Comparison of ENCODE assay signal across 10 cellular contexts in genomic region chr16:56916571-56917403, GRCh38. TPM values are rescaled to one million over a fixed set of nuclear protein-coding genes. Genes with fewer than 3 reads are reported as not detected.
A peak's percentile ranks its signal among the peaks of the same experiment; 100 is the strongest.
DNase-seq lines count a peak whose midpoint lies in the region; ATAC-seq lines count a peak whose summit lies in the region.
"Had no signal": no experiment of that assay in that cellular context is flagged by ENCODE, and none has a peak within 500 bp of the region (broad histone marks: within the 10 kb centered on the region; RNA-seq: fewer than 3 reads in every experiment).

No MANE protein-coding gene starts in this region.

- CTCF ChIA-PET in activated CD4-positive, alpha-beta memory T cell treated with anti-CD3 and anti-CD28 coated beads for 36 hours (lab: Charles Lee): interaction anchor here (0.7 kb wide), 1 partner anchor 49 kb away, joined by 3 read pairs; no protein-coding TSS in a partner anchor

- ATAC-seq in HG02981 (IDR thresholded peaks at IDR 0.05; ENCODE audit: unreplicated experiment) (peak; percentile 76), naive B cell (ENCODE audit: low read depth in 2 of 2) (peak; percentile 83 to 84)

- intact Hi-C loops in activated CD4-positive, alpha-beta memory T cell treated with anti-CD3 and anti-CD28 coated beads for 36 hours (cut with micrococcal nuclease): loop anchor here (1.0 to 5.0 kb wide), 3 partner anchors 16 to 54 kb away; partner anchors contain the start of gene HERPUD1

- H3K9me3 Mint-ChIP-seq in activated CD4-positive, alpha-beta memory T cell treated with anti-CD3 and anti-CD28 coated beads for 36 hours: no peaks in the 10 kb centered on the region
- peaks cover 0 to 19% (median 2%) of the 10 kb centered on the region in 7 donors for H3K9me3 Mint-ChIP-seq in naive B cell

- POLR2A ChIA-PET in activated CD4-positive, alpha-beta memory T cell treated with anti-CD3 and anti-CD28 coated beads for 36 hours (lab: Charles Lee): interaction anchor here (6.2 kb wide), 1 partner anchor 14 kb away, joined by 54 read pairs; the partner anchor contains the start of gene HERPUD1

- no peaks in the 10 kb centered on the region for H3K27me3 Mint-ChIP-seq in activated CD4-positive, alpha-beta memory T cell treated with anti-CD3 and anti-CD28 coated beads for 36 hours
- H3K27me3 Mint-ChIP-seq in naive B cell: no peaks in the 10 kb centered on the region

- peaks cover 36% of the 10 kb centered on the region for H3K4me1 Mint-ChIP-seq in activated CD4-positive, alpha-beta memory T cell treated with anti-CD3 and anti-CD28 coated beads for 36 hours (ENCODE audit: low read depth)
- peaks cover 75 to 96% (median 93%) of the 10 kb centered on the region in 3 donors for H3K4me1 Mint-ChIP-seq in naive B cell

- peak overlapping the region; percentile 2 for H3K4me3 Mint-ChIP-seq in activated CD4-positive, alpha-beta memory T cell treated with anti-CD3 and anti-CD28 coated beads for 36 hours
- peak overlapping the region; percentile 58 to 93 (median 86) for H3K4me3 Mint-ChIP-seq in naive B cell

- peak; percentile 69 for DNase-seq in activated CD8-positive, alpha-beta memory T cell treated with anti-CD3 and anti-CD28 coated beads for 24 hours
- no peak for DNase-seq in activated CD8-positive, alpha-beta memory T cell treated with anti-CD3 and anti-CD28 coated beads, Interleukin-2, amount 50 U/mL, for 4 hours
- peak; percentile 57 for DNase-seq in activated CD4-positive, alpha-beta memory T cell treated with anti-CD3 and anti-CD28 coated beads for 36 hours
- DNase-seq in naive B cell: peak; percentile 85
- no peak for DNase-seq in effector CD4-positive, alpha-beta T cell
- no peak for DNase-seq in dedifferentiated amniotic fluid mesenchymal stem cell (ENCODE audit: extremely low spot score)
- DNase-seq in HCEC 1CT: no peak

- peak overlapping the region; percentile 46 for H3K27ac Mint-ChIP-seq in activated CD4-positive, alpha-beta memory T cell treated with anti-CD3 and anti-CD28 coated beads for 36 hours
- H3K27ac Mint-ChIP-seq in naive B cell: peak overlapping the region; percentile 99 to 100 (median 100)

- H3K36me3 Mint-ChIP-seq in activated CD4-positive, alpha-beta memory T cell treated with anti-CD3 and anti-CD28 coated beads for 36 hours: no peaks in the 10 kb centered on the region
- H3K36me3 Mint-ChIP-seq in naive B cell: peaks cover 6 to 9% of the 10 kb centered on the region in 2 donors

RNA-seq across cellular contexts. Expression of gene HERPUD1, which starts 15.2 kb away (rescaled TPM):
- total RNA-seq in activated CD4-positive, alpha-beta memory T cell treated with anti-CD3 and anti-CD28 coated beads for 36 hours: 100 to 1,000 TPM; 159 TPM
- 1,000 to 10,000 TPM in 1 of 6 donors, 100 to 1,000 TPM in 5; 235 to 1,138 (median 264) TPM for polyA plus RNA-seq in naive B cell (ENCODE audit: low read depth in 6 of 6)

RNA-seq across cellular contexts. Expression of gene CETP, which starts 45.0 kb away (rescaled TPM):
- total RNA-seq in activated CD4-positive, alpha-beta memory T cell treated with anti-CD3 and anti-CD28 coated beads for 36 hours: not detected
- under 1 TPM in 4 of 6 donors, not detected in 2; 0.25 to 0.72 (median 0.27) TPM for polyA plus RNA-seq in naive B cell (ENCODE audit: low read depth in 6 of 6)
- total RNA-seq: T-helper 1 cell treated with Interleukin-12 subunit alpha and Interleukin-12 subunit beta and Interleukin-4 antibody, amounts not matched to agents 30 ng/mL and 1 ng/mL, for 36 hours had no signal

RNA-seq across cellular contexts. Expression of gene SLC12A3, which starts 51.8 kb away (rescaled TPM):
- not detected for total RNA-seq in activated CD4-positive, alpha-beta memory T cell treated with anti-CD3 and anti-CD28 coated beads for 36 hours
- under 1 TPM in 3 of 6 donors, not detected in 3; 0.10 to 0.57 (median 0.26) TPM for polyA plus RNA-seq in naive B cell (ENCODE audit: low read depth in 6 of 6)
- total RNA-seq: T-helper 1 cell treated with Interleukin-12 subunit alpha and Interleukin-12 subunit beta and Interleukin-4 antibody, amounts not matched to agents 30 ng/mL and 1 ng/mL, for 36 hours had no signal
- polyA plus RNA-seq: AG04450 had no signal

Comparison
In these comparisons a context has a peak if more than half of its experiments do, and no peak if none do; other contexts are left out.
1. DNase-seq: peak in activated CD8-positive, alpha-beta memory T cell treated with anti-CD3 and anti-CD28 coated beads for 24 hours (single experiment), activated CD4-positive, alpha-beta memory T cell treated with anti-CD3 and anti-CD28 coated beads for 36 hours (single experiment) and naive B cell (single experiment); none in activated CD8-positive, alpha-beta memory T cell treated with anti-CD3 and anti-CD28 coated beads, Interleukin-2, amount 50 U/mL, for 4 hours (single experiment), effector CD4-positive, alpha-beta T cell (single experiment), dedifferentiated amniotic fluid mesenchymal stem cell (single experiment) and HCEC 1CT (single experiment).